ENCODE assay signal across 16 cellular contexts in genomic region chr19:48495391-48495790, GRCh38. TPM values are rescaled to one million over a fixed set of nuclear protein-coding genes. Genes with fewer than 3 reads are reported as not detected.
DNase-seq lines count a peak whose midpoint lies in the region; ATAC-seq and TF ChIP-seq lines count a peak whose summit lies in the region.
"Had no signal": no experiment of that assay in that cellular context is flagged by ENCODE, and none has a peak within 500 bp of the region (broad histone marks: within the 10 kb centered on the region; RNA-seq: fewer than 3 reads in every experiment).

No MANE protein-coding gene starts in this region.

- DNase-seq in CMK (ENCODE audit: low read depth) = peak; percentile 54
- DNase-seq in UCSD-AML1 (lab: John Stamatoyannopoulos, UW; ENCODE audit: unreplicated experiment) = peak; percentile 75
- DNase-seq in kidney tubule cell (ENCODE audit: low spot score) = peak; percentile 39
- no peak for DNase-seq in psoas muscle
- no peak for DNase-seq in head of caudate nucleus
- DNase-seq: activated naive CD8-positive, alpha-beta T cell treated with anti-CD3 and anti-CD28 coated beads, Interleukin-2, amount 50 U/mL, for 24 hours; BE2C; NCI-H2171; T1000 had no signal

- H3K27me3 ChIP-seq in psoas muscle (ENCODE audit: insufficient read depth in 3 of 3, low read length in 2 of 3) = peaks cover 0 to 66% (median 23%) of the 10 kb centered on the region in 3 donors

- H3K27ac ChIP-seq in 22Rv1 (peak overlapping the region; percentile 34), psoas muscle (no peak overlapping the region)
- H3K27ac ChIP-seq: KMS-11, neutrophil had no signal

- H3K4me1 ChIP-seq in psoas muscle = peaks cover 4% of the 10 kb centered on the region

- H3K9me3 ChIP-seq in psoas muscle = no peaks in the 10 kb centered on the region
- H3K9me3 ChIP-seq: BE2C, gastroesophageal sphincter had no signal

- no peaks in the 10 kb centered on the region for H3K36me3 ChIP-seq in psoas muscle (ENCODE audit: insufficient read depth in 1 of 2, low read depth in 1 of 2)
- H3K36me3 ChIP-seq: BE2C, gastroesophageal sphincter, neutrophil had no signal

- WGBS in psoas muscle, 3 donors = 73 to 77% (median 74%) methylated on average over 6 of the region's 6 CpGs

- intact Hi-C loops in psoas muscle (cut with DNase I) (no loop called here), head of caudate nucleus (cut with DNase I) (no loop called here)

- ATAC-seq in psoas muscle (no peak), HG02623 (IDR thresholded peaks at IDR 0.05; ENCODE audit: unreplicated experiment) (no peak), GM21526 (IDR thresholded peaks at IDR 0.05; ENCODE audit: low FRiP score, unreplicated experiment) (no peak)
- ATAC-seq: activated naive CD8-positive, alpha-beta T cell treated with anti-CD3 and anti-CD28 coated beads, Interleukin-2, amount 50 U/mL, for 24 hours; gastroesophageal sphincter had no signal

- H3K4me3 ChIP-seq in psoas muscle = no peak overlapping the region
- H3K4me3 ChIP-seq: gastroesophageal sphincter had no signal

- TF ChIP-seq CTCF in 22Rv1 (IDR thresholded peaks at IDR 0.05) (no peak), psoas muscle (IDR thresholded peaks at IDR 0.05) (no peak)

RNA-seq across cellular contexts. Expression of gene LMTK3, which starts 16.2 kb away (rescaled TPM):
- under 1 TPM in 2 of 4 donors, not detected in 2; 0.06 to 0.14 TPM for total RNA-seq in psoas muscle
- under 1 TPM; 0.03 to 0.06 (median 0.05) TPM for polyA plus RNA-seq in psoas muscle

RNA-seq across cellular contexts. Expression of gene CYTH2, which starts 26.2 kb away (rescaled TPM):
- 10 to 100 TPM; 21.8 to 45.2 (median 29.4) TPM for total RNA-seq in psoas muscle
- polyA plus RNA-seq in psoas muscle = 10 to 100 TPM; 36.6 to 41.0 (median 39.5) TPM

RNA-seq across cellular contexts. Expression of gene KCNJ14, which starts 40.0 kb away (rescaled TPM):
- 1 to 10 TPM in 3 of 4 donors, under 1 TPM in 1; 0.65 to 2.6 (median 1.3) TPM for total RNA-seq in psoas muscle
- 1 to 10 TPM in 1 of 3 donors, under 1 TPM in 2; 0.28 to 1.6 (median 0.58) TPM for polyA plus RNA-seq in psoas muscle

RNA-seq across cellular contexts. Expression of gene GRWD1, which starts 49.6 kb away (rescaled TPM):
- total RNA-seq in psoas muscle = 10 to 100 TPM; 24.6 to 46.0 (median 40.3) TPM
- 10 to 100 TPM; 24.2 to 53.7 (median 42.0) TPM for polyA plus RNA-seq in psoas muscle

RNA-seq across cellular contexts. Expression of gene SULT2B1, which starts 56.6 kb away (rescaled TPM):
- not detected for total RNA-seq in psoas muscle
- under 1 TPM in 2 of 3 donors, not detected in 1; 0.06 to 0.23 TPM for polyA plus RNA-seq in psoas muscle
- total RNA-seq: OCI-LY7 had no signal

Comparison
In these comparisons a context has a peak if more than half of its experiments do, and no peak if none do; other contexts are left out.
1. DNase-seq: peak in CMK (single experiment), UCSD-AML1 (single experiment) and kidney tubule cell (single experiment); none in psoas muscle (0 of 2) and head of caudate nucleus (0 of 42).